ENCODE assay signal across 19 cellular contexts in genomic region chr2:226711606-226712296, GRCh38.
"Had no signal": no experiment of that assay in that cellular context is flagged by ENCODE, and none has a peak within 500 bp of the region (broad histone marks: within the 10 kb centered on the region; RNA-seq: fewer than 3 reads in every experiment).

No MANE protein-coding gene starts in this region.

- H3K36me3 ChIP-seq: adrenal gland had no signal

- ATAC-seq: activated CD8-positive, alpha-beta T cell treated with anti-CD3 and anti-CD28 coated beads, Interleukin-2, amount 10 ng/mL, durations not matched to agents 7 days and 5 days had no signal

- H3K27me3 ChIP-seq: adrenal gland had no signal

- DNase-seq: activated CD4-positive, alpha-beta T cell treated with anti-CD3 and anti-CD28 coated beads for 48 hours; activated CD4-positive, alpha-beta T cell treated with anti-CD3 and anti-CD28 coated beads, Interleukin-2, amount 50 U/mL, for 4 hours; activated CD4-positive, CD25-positive, alpha-beta regulatory T cell treated with anti-CD3 and anti-CD28 coated beads, Interleukin-2, amount 50 U/mL, for 72 hours; activated CD8-positive, alpha-beta memory T cell treated with anti-CD3 and anti-CD28 coated beads, Interleukin-2, amount 50 U/mL, for 48 hours; activated CD8-positive, alpha-beta T cell treated with anti-CD3 and anti-CD28 coated beads, Interleukin-2, amount 10 ng/mL, durations not matched to agents 7 days and 5 days; activated naive CD4-positive, alpha-beta T cell treated with anti-CD3 and anti-CD28 coated beads, Interleukin-2, amount 50 U/mL, for 16 hours; activated naive CD8-positive, alpha-beta T cell treated with anti-CD3 and anti-CD28 coated beads, Interleukin-2, amount 10 ng/mL, durations not matched to agents 7 days and 5 days; activated T-cell treated with anti-CD3 and anti-CD28 coated beads, Interleukin-2, amount 50 U/mL, for 1 hour; adrenal gland; anterior cingulate cortex; central memory CD4-positive, alpha-beta T cell; KG1; NCI-H1092; NCI-H1417; NCI-H2029 treated with DMSO at 0.1 percent for 48 hours; NCI-H446; NCI-H524; SHP77 treated with DMSO at 0.1 percent for 48 hours had no signal

- H3K27ac ChIP-seq: adrenal gland had no signal

- H3K4me3 ChIP-seq: adrenal gland had no signal

- FAIRE-seq: RCC 7860 had no signal

- H3K9me3 ChIP-seq: adrenal gland had no signal

- H3K4me1 ChIP-seq: adrenal gland had no signal
